31 cellular contexts compared by ENCODE assay signal in the genomic region with DNA sequence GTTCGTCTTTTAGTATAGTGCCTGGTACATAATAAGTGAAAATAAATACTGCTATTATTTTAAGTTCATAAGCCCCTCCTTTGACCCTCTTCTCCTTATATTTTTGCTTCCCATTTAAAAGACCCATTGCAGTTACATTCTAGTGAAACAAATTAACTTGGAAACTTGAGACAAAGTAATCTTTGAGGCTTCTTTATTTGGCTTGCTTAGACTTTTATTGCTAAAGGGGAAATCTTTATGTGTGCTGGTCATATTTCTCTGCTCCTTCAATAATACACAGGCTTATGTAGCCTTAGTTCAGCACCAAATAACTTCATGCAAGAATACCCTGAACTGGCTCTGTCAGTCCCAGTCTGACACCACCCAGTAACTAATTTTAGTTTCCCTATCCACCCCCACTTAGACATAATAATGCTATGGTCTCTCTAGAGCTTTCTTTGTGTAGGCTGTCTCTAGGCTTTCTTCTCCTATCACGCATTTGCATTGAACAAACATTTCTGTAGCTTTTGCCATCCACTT.
"Had no signal": no experiment of that assay in that cellular context is flagged by ENCODE, and none has a peak within 500 bp of the region (broad histone marks: within the 10 kb centered on the region; RNA-seq: fewer than 3 reads in every experiment).

No MANE protein-coding gene starts in this region.

- H3K9me3 ChIP-seq: adrenal gland had no signal

- H3K4me3 ChIP-seq: adrenal gland, ascending aorta, cardiac muscle cell had no signal

- H3K36me3 ChIP-seq: adrenal gland, ascending aorta, cardiac muscle cell, WERI-Rb-1 had no signal

- H3K4me1 ChIP-seq: ascending aorta had no signal

- DNase-seq: activated CD4-positive, alpha-beta memory T cell treated with anti-CD3 and anti-CD28 coated beads for 36 hours; activated CD4-positive, alpha-beta T cell treated with anti-CD3 and anti-CD28 coated beads for 1 hour; activated CD4-positive, alpha-beta T cell treated with anti-CD3 and anti-CD28 coated beads for 4 hours; activated CD4-positive, alpha-beta T cell treated with anti-CD3 and anti-CD28 coated beads, Interleukin-2, amount 10 ng/mL, durations not matched to agents 24 days and 14 days; activated CD4-positive, alpha-beta T cell treated with anti-CD3 and anti-CD28 coated beads, Interleukin-2, amount 50 U/mL, for 1 hour; activated CD4-positive, alpha-beta T cell treated with anti-CD3 and anti-CD28 coated beads, Interleukin-2, amount 50 U/mL, for 4 hours; activated CD4-positive, CD25-positive, alpha-beta regulatory T cell; activated CD8-positive, alpha-beta memory T cell treated with anti-CD3 and anti-CD28 coated beads, Interleukin-2, amount 50 U/mL, for 4 hours; activated CD8-positive, alpha-beta T cell treated with anti-CD3 and anti-CD28 coated beads for 36 hours; activated effector memory CD4-positive, alpha-beta T cell treated with anti-CD3 and anti-CD28 coated beads, Interleukin-2, amount 50 U/mL, for 16 hours; activated gamma-delta T cell treated with Interleukin-2 at 50 U/mL for 16 hours; activated naive CD4-positive, alpha-beta T cell; activated naive CD4-positive, alpha-beta T cell treated with anti-CD3 and anti-CD28 coated beads for 36 hours; activated naive CD4-positive, alpha-beta T cell treated with anti-CD3 and anti-CD28 coated beads, Interleukin-2, amount 50 U/mL, for 16 hours; activated naive CD8-positive, alpha-beta T cell treated with anti-CD3 and anti-CD28 coated beads for 36 hours; activated T-cell treated with anti-CD3 and anti-CD28 coated beads for 4 hours; activated T-cell treated with anti-CD3 and anti-CD28 coated beads, Interleukin-2, amount 50 U/mL, for 1 hour; activated T-cell treated with anti-CD3 and anti-CD28 coated beads, Interleukin-2, amount 50 U/mL, for 4 hours; activated T-cell treated with anti-CD3 and anti-CD28 coated beads, Interleukin-2, amount 50 U/mL, for 72 hours; adrenal gland; amniotic stem cell; anterior cingulate cortex; cerebellar nuclear complex; T-helper 1 cell; T-helper 2 cell; T-helper 9 cell; WERI-Rb-1 had no signal

- H3K27ac ChIP-seq: adrenal gland, ascending aorta, cardiac muscle cell, WERI-Rb-1 had no signal

- FAIRE-seq: bronchial epithelial cell, TTC549 had no signal
